Comparison of ENCODE assay signal across 10 cellular contexts in the genomic region with DNA sequence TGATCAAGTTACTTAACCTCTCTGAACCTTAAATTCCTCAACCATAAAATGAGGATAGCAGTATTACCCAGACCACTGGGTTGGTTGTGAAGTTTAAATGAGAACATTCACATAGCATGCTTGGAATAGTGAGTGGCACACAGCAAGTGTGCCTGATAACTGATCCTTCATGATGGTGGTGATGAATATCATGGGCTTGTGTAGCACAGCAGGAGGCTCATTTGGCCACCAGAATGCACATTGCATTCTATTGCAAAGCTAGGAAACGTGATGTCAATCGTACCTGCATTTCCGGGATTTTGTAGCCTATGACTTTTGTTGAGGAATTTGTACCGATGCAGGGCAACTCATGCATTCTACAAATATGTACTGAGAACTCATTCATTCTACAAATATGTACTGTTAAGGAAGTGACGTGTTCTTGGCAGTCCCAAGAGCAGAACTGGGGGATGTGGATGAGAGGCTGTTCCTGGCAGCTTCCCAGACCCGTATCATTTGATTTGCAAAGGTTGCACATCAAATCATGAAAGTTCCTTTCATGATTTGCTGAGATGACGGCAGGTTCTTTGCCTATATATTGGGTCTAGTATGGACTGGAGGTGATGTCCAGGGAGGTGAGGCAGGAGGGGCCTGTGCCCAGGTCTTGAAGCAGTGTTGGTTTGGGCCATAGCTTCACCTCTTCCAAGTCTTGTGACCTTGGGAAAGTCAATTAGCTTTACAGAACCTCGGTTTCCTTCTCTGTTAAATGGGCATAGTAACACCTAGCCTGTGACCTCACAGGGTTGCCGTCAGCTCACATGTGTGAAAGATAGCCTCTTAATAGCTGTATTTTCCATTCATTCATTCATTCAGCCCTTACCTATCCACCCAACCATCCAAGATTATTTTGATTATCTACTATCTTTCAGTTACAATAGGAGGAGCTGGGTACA.
DNase-seq lines count a peak whose midpoint lies in the region; TF ChIP-seq lines count a peak whose summit lies in the region.
"Had no signal": no experiment of that assay in that cellular context is flagged by ENCODE, and none has a peak within 500 bp of the region (broad histone marks: within the 10 kb centered on the region; RNA-seq: fewer than 3 reads in every experiment).

No MANE protein-coding gene starts in this region.

- no peaks in the 10 kb centered on the region for H3K27me3 ChIP-seq in ovary

- peak overlapping the region; percentile 87 for H3K27ac Mint-ChIP-seq in progenitor cell of endocrine pancreas
- H3K27ac Mint-ChIP-seq: stimulated activated naive CD8-positive, alpha-beta T cell treated with anti-CD3 and anti-CD28 coated beads, Interleukin-15, Interleukin-2, amounts not matched to agents 100 ng/mL and 50 ng/mL, for 24 hours had no signal

- H3K27me3 Mint-ChIP-seq in progenitor cell of endocrine pancreas = no peaks in the 10 kb centered on the region
- H3K27me3 Mint-ChIP-seq: stimulated activated naive CD8-positive, alpha-beta T cell treated with anti-CD3 and anti-CD28 coated beads, Interleukin-15, Interleukin-2, amounts not matched to agents 100 ng/mL and 50 ng/mL, for 24 hours had no signal

- TF ChIP-seq CTCF in progenitor cell of endocrine pancreas (IDR thresholded peaks at IDR 0.05; ENCODE audit: unreplicated experiment) (no peak), ovary (IDR thresholded peaks at IDR 0.05) (no peak)

- WGBS in ovary, 3 donors = 35 to 41% (median 37%) methylated on average over 9 of the region's 9 CpGs

- no peak overlapping the region for H3K27ac ChIP-seq in ovary

- in situ Hi-C loops in SK-MEL-5 (cut with HindIII; ENCODE audit: low pct_unique_long_range_greater_than_20kb, low sequenced_read_pairs) = no loop called here

- DNase-seq in ELR (ENCODE audit: low read depth) (peak; percentile 100), SK-MEL-5 (ENCODE audit: low read depth, low spot score) (peak; percentile 17), fibroblast of gingiva (ENCODE audit: low read depth) (peak; percentile 95), progenitor cell of endocrine pancreas (ENCODE audit: low spot score, unreplicated experiment) (no peak), ovary (no peak), AML-193 (lab: John Stamatoyannopoulos, UW) (no peak), cerebellar cortex (ENCODE audit: low spot score) (no peak), NCI-H526 treated with DMSO at 0.1 percent for 48 hours (lab: John Stamatoyannopoulos, UW) (no peak)
- DNase-seq: activated naive CD4-positive, alpha-beta T cell treated with anti-CD3 and anti-CD28 coated beads, Interleukin-2, amount 50 U/mL, for 16 hours had no signal

- H3K4me1 Mint-ChIP-seq in progenitor cell of endocrine pancreas (ENCODE audit: low read depth) = peaks cover 29% of the 10 kb centered on the region

- no peak overlapping the region for H3K4me3 ChIP-seq in ovary

- TF ChIP-seq POLR2A in ovary (IDR thresholded peaks at IDR 0.05) = no peak

- no peaks in the 10 kb centered on the region for H3K9me3 Mint-ChIP-seq in progenitor cell of endocrine pancreas (ENCODE audit: low read depth)
- H3K9me3 Mint-ChIP-seq: stimulated activated naive CD8-positive, alpha-beta T cell treated with anti-CD3 and anti-CD28 coated beads, Interleukin-15, Interleukin-2, amounts not matched to agents 100 ng/mL and 50 ng/mL, for 24 hours had no signal

- H3K4me1 ChIP-seq in ovary (ENCODE audit: insufficient read depth) = peaks cover 1% of the 10 kb centered on the region

- intact Hi-C loops in ovary (cut with DNase I) = no loop called here

- no peak for TF ChIP-seq EP300 in ovary (IDR thresholded peaks at IDR 0.05)

- no peak overlapping the region for H3K4me3 Mint-ChIP-seq in progenitor cell of endocrine pancreas (ENCODE audit: low read depth)
- H3K4me3 Mint-ChIP-seq: stimulated activated naive CD8-positive, alpha-beta T cell treated with anti-CD3 and anti-CD28 coated beads, Interleukin-15, Interleukin-2, amounts not matched to agents 100 ng/mL and 50 ng/mL, for 24 hours had no signal

- no peaks in the 10 kb centered on the region for H3K36me3 ChIP-seq in ovary

- H3K36me3 Mint-ChIP-seq in progenitor cell of endocrine pancreas (ENCODE audit: insufficient read depth) = no peaks in the 10 kb centered on the region

- H3K9me3 ChIP-seq in ovary = no peaks in the 10 kb centered on the region

Comparison
In these comparisons a context has a peak if more than half of its experiments do, and no peak if none do; other contexts are left out.
1. DNase-seq: peak in ELR (single experiment), SK-MEL-5 (single experiment) and fibroblast of gingiva (single experiment); none in progenitor cell of endocrine pancreas (single experiment), ovary (0 of 5), AML-193 (0 of 2), cerebellar cortex (single experiment) and NCI-H526 treated with DMSO at 0.1 percent for 48 hours (single experiment).